ENCODE assay signal across 21 cellular contexts in genomic region chr14:106396999-106397398, GRCh38.
DNase-seq lines count a peak whose midpoint lies in the region; ATAC-seq and TF ChIP-seq lines count a peak whose summit lies in the region.
"Had no signal": no experiment of that assay in that cellular context is flagged by ENCODE, and none has a peak within 500 bp of the region (broad histone marks: within the 10 kb centered on the region; RNA-seq: fewer than 3 reads in every experiment).

No MANE protein-coding gene starts in this region.

- H3F3A ChIP-seq in SK-N-SH (replicated peaks; ENCODE audit: insufficient read depth), result no peaks in the 10 kb centered on the region

- H3K4me2 ChIP-seq in SK-N-SH, result peak overlapping the region; percentile 82

- H2AFZ ChIP-seq in SK-N-SH (ENCODE audit: low read depth), result no peak overlapping the region

- peaks cover 7% of the 10 kb centered on the region; the same call in 1 of the 2 replicates for H4K20me1 ChIP-seq in SK-N-SH (ENCODE audit: insufficient read depth)

- peaks cover 0 to 7% of the 10 kb centered on the region in 2 experiments; a peak in 3 of 4 replicates for H3K4me1 ChIP-seq in SK-N-SH (ENCODE audit: control insufficient read depth in 1 of 2, insufficient read depth in 2 of 2, low read depth in 1 of 2, low read length in 1 of 2)

- no peak for TF ChIP-seq RAD21 in SK-N-SH (IDR thresholded peaks at IDR 0.05; ENCODE audit: low read length)

- peaks cover 31% of the 10 kb centered on the region for H3K27me3 Mint-ChIP-seq in stimulated activated naive CD8-positive, alpha-beta T cell treated with anti-CD3 and anti-CD28 coated beads, Interleukin-15, amount 100 ng/mL, for 72 hours
- H3K27me3 Mint-ChIP-seq in activated CD4-positive, alpha-beta memory T cell treated with anti-CD3 and anti-CD28 coated beads, Interleukin-2, amount 10 ng/mL, durations not matched to agents 7 days and 5 days, result peaks cover 10% of the 10 kb centered on the region

- CTCF ChIA-PET in SK-N-SH (lab: Yijun Ruan, JAX), result interaction anchor here (1.2 to 1.5 kb wide), 2 partner anchors 21 to 24 kb away, joined by 3 to 7 read pairs; no protein-coding TSS in a partner anchor
- CTCF ChIA-PET in activated CD4-positive, alpha-beta memory T cell treated with anti-CD3 and anti-CD28 coated beads, Interleukin-2, amount 10 ng/mL, durations not matched to agents 7 days and 5 days (lab: Charles Lee), result interaction anchor here (1.1 to 3.0 kb wide), 4 partner anchors 19 to 24 kb away, joined by 3 to 47 read pairs (median 4); no protein-coding TSS in a partner anchor

- WGBS in SK-N-SH (ENCODE audit: low lambda C conversion rate), result 75% methylated on average over 4 of the region's 4 CpGs

- peak overlapping the region; percentile 20 to 39 for H3K4me3 Mint-ChIP-seq in stimulated activated naive CD8-positive, alpha-beta T cell treated with anti-CD3 and anti-CD28 coated beads, Interleukin-15, amount 100 ng/mL, for 72 hours
- peak overlapping the region; percentile 50 for H3K4me3 Mint-ChIP-seq in activated CD4-positive, alpha-beta memory T cell treated with anti-CD3 and anti-CD28 coated beads, Interleukin-2, amount 10 ng/mL, durations not matched to agents 7 days and 5 days
- H3K4me3 Mint-ChIP-seq: activated naive CD8-positive, alpha-beta T cell; memory B cell had no signal

- no peak overlapping the region for H3K27ac ChIP-seq in SK-N-SH (ENCODE audit: low read depth in 2 of 2, low read length in 1 of 2)

- H3K27ac Mint-ChIP-seq in stimulated activated naive CD8-positive, alpha-beta T cell treated with anti-CD3 and anti-CD28 coated beads, Interleukin-15, amount 100 ng/mL, for 72 hours, result peak overlapping the region in 1 of 2 donors; percentile 1
- H3K27ac Mint-ChIP-seq in activated CD4-positive, alpha-beta memory T cell treated with anti-CD3 and anti-CD28 coated beads, Interleukin-2, amount 10 ng/mL, durations not matched to agents 7 days and 5 days, result no peak overlapping the region
- H3K27ac Mint-ChIP-seq: activated naive CD8-positive, alpha-beta T cell; memory B cell had no signal

- H3K9me2 ChIP-seq in SK-N-SH, result no peaks in the 10 kb centered on the region

- H3K9me3 ChIP-seq in SK-N-SH, result no peaks in the 10 kb centered on the region

- no peak overlapping the region; a peak in 1 of 4 replicates for H3K4me3 ChIP-seq in SK-N-SH (ENCODE audit: low read depth in 2 of 2, low read length in 1 of 2)

- H3K9ac ChIP-seq in SK-N-SH, result no peak overlapping the region

- no peaks in the 10 kb centered on the region for H3K36me3 ChIP-seq in SK-N-SH (replicated peaks in 1 of 2; ENCODE audit: control insufficient read depth in 1 of 2, insufficient read depth in 2 of 2, low read length in 1 of 2)

- no peaks in the 10 kb centered on the region for H3K36me3 Mint-ChIP-seq in activated CD4-positive, alpha-beta memory T cell treated with anti-CD3 and anti-CD28 coated beads, Interleukin-2, amount 10 ng/mL, durations not matched to agents 7 days and 5 days (ENCODE audit: low read depth)
- H3K36me3 Mint-ChIP-seq: activated naive CD8-positive, alpha-beta T cell; memory B cell had no signal

- peaks cover 29% of the 10 kb centered on the region for H3K4me1 Mint-ChIP-seq in stimulated activated naive CD8-positive, alpha-beta T cell treated with anti-CD3 and anti-CD28 coated beads, Interleukin-15, amount 100 ng/mL, for 72 hours
- H3K4me1 Mint-ChIP-seq in activated CD4-positive, alpha-beta memory T cell treated with anti-CD3 and anti-CD28 coated beads, Interleukin-2, amount 10 ng/mL, durations not matched to agents 7 days and 5 days, result peaks cover 38% of the 10 kb centered on the region

- DNase-seq in SK-N-SH (no peak), SIG-M5 (lab: John Stamatoyannopoulos, UW) (no peak)
- no peak for DNase-seq in stimulated activated naive CD8-positive, alpha-beta T cell treated with anti-CD3 and anti-CD28 coated beads, Interleukin-15, amount 100 ng/mL, for 72 hours
- no peak for DNase-seq in stimulated activated naive CD8-positive, alpha-beta T cell treated with anti-CD3 and anti-CD28 coated beads, Interleukin-15, Interleukin-2, amounts not matched to agents 100 U/mL and 50 U/mL, for 24 hours
- DNase-seq in activated CD4-positive, alpha-beta memory T cell treated with anti-CD3 and anti-CD28 coated beads, Interleukin-2, amount 10 ng/mL, durations not matched to agents 7 days and 5 days, result no peak
- DNase-seq in stimulated activated CD4-positive, alpha-beta T cell treated with anti-CD3 and anti-CD28 coated beads, Interleukin-15, amount 100 ng/mL, for 24 hours, result no peak
- DNase-seq: activated CD8-positive, alpha-beta memory T cell treated with anti-CD3 and anti-CD28 coated beads, Interleukin-2, amount 50 U/mL, for 48 hours; AML-193; EL; erythroblast; foreskin fibroblast; Kasumi-1; left colon; NCI-H187 treated with DMSO at 0.1 percent for 48 hours; retina; trophoblast cell had no signal

- no peak for TF ChIP-seq CTCF in SK-N-SH (IDR thresholded peaks at IDR 0.05)

- POLR2A ChIA-PET in SK-N-SH (lab: Yijun Ruan, JAX), result no interaction called here
- POLR2A ChIA-PET in activated CD4-positive, alpha-beta memory T cell treated with anti-CD3 and anti-CD28 coated beads, Interleukin-2, amount 10 ng/mL, durations not matched to agents 7 days and 5 days (lab: Charles Lee), result no interaction called here

- ATAC-seq in SK-N-SH treated with all-trans-retinoic acid at 6 μM for 48 hours (no peak), HG03159 (IDR thresholded peaks at IDR 0.05; ENCODE audit: unreplicated experiment) (no peak)
- no peak for ATAC-seq in stimulated activated naive CD8-positive, alpha-beta T cell treated with anti-CD3 and anti-CD28 coated beads, Interleukin-15, amount 100 ng/mL, for 72 hours
- no peak for ATAC-seq in stimulated activated naive CD8-positive, alpha-beta T cell treated with anti-CD3 and anti-CD28 coated beads, Interleukin-15, Interleukin-2, amounts not matched to agents 100 U/mL and 50 U/mL, for 24 hours
- ATAC-seq: activated CD4-positive, CD25-positive, alpha-beta regulatory T cell treated with anti-CD3 and anti-CD28 coated beads, Interleukin-2, amount 50 U/mL, for 24 hours; left colon had no signal

- TF ChIP-seq EP300 in SK-N-SH (IDR thresholded peaks at IDR 0.05; ENCODE audit: borderline replicate concordance in 1 of 2, low read depth in 1 of 2, low read length in 1 of 2), result no peak

- H3K27me3 ChIP-seq in SK-N-SH (ENCODE audit: insufficient read depth), result no peaks in the 10 kb centered on the region

- peaks cover 69% of the 10 kb centered on the region for H3K79me2 ChIP-seq in SK-N-SH (ENCODE audit: insufficient read depth)

- no peaks in the 10 kb centered on the region for H3K9me3 Mint-ChIP-seq in stimulated activated naive CD8-positive, alpha-beta T cell treated with anti-CD3 and anti-CD28 coated beads, Interleukin-15, amount 100 ng/mL, for 72 hours
- H3K9me3 Mint-ChIP-seq in activated CD4-positive, alpha-beta memory T cell treated with anti-CD3 and anti-CD28 coated beads, Interleukin-2, amount 10 ng/mL, durations not matched to agents 7 days and 5 days, result no peaks in the 10 kb centered on the region
- H3K9me3 Mint-ChIP-seq: memory B cell had no signal

TF ChIP-seq in SK-N-SH, 30 proteins besides CTCF, POLR2A, EP300 and RAD21:
- TF ChIP-seq NRF1 (IDR thresholded peaks at IDR 0.05; ENCODE audit: low read depth, low read length) (no peak), RXRA (IDR thresholded peaks at IDR 0.05; ENCODE audit: borderline replicate concordance, low read depth) (no peak)

TF ChIP-seq in SK-N-SH treated with all-trans-retinoic acid at 6 μM for 48 hours, 23 proteins besides CTCF, POLR2A, EP300 and RAD21:
- TF ChIP-seq ZC3H10 (CRISPR knock-in tag; IDR thresholded peaks at IDR 0.05) (no peak), ZNF565 (CRISPR knock-in tag; conservative IDR thresholded peaks at IDR 0.05; ENCODE audit: low read depth) (no peak), ZFP3 (CRISPR knock-in tag; IDR thresholded peaks at IDR 0.05) (no peak), TOX (CRISPR knock-in tag; IDR thresholded peaks at IDR 0.05; ENCODE audit: borderline replicate concordance) (no peak), ZFP30 (CRISPR knock-in tag; IDR thresholded peaks at IDR 0.05) (no peak), CREB5 (CRISPR knock-in tag; IDR thresholded peaks at IDR 0.05; ENCODE audit: low read depth) (no peak), ESRRG (CRISPR knock-in tag; IDR thresholded peaks at IDR 0.05) (no peak), POU6F1 (CRISPR knock-in tag; IDR thresholded peaks at IDR 0.05; ENCODE audit: borderline replicate concordance, low read depth) (no peak), SNAI2 (CRISPR knock-in tag; IDR thresholded peaks at IDR 0.05) (no peak), CSDC2 (CRISPR knock-in tag; IDR thresholded peaks at IDR 0.05) (no peak)
TF ChIP-seq in SK-N-SH treated with all-trans-retinoic acid at 6 μM for 48 hours: peak in this region for 0.
